Comparison of ENCODE assay signal across 16 cellular contexts in genomic region chr2:187749804-187750431, GRCh38.
A peak's percentile ranks its signal among the peaks of the same experiment; 100 is the strongest.
DNase-seq lines count a peak whose midpoint lies in the region; ATAC-seq and TF ChIP-seq lines count a peak whose summit lies in the region.
"Had no signal": no experiment of that assay in that cellular context is flagged by ENCODE, and none has a peak within 500 bp of the region (broad histone marks: within the 10 kb centered on the region; RNA-seq: fewer than 3 reads in every experiment).

No MANE protein-coding gene starts in this region.

- H3K9me3 ChIP-seq in IMR-90 (ENCODE audit: control insufficient read depth, insufficient read depth, low read length), result no peaks in the 10 kb centered on the region
- H3K9me3 ChIP-seq in CD4-positive, alpha-beta T cell (ENCODE audit: control insufficient read depth, low read length), result no peaks in the 10 kb centered on the region
- H3K9me3 ChIP-seq: A549, BE2C had no signal

- H2AFZ ChIP-seq in IMR-90 (replicated peaks; ENCODE audit: low read length, poor library complexity), result peak overlapping the region; percentile 32

- H3K79me1 ChIP-seq in IMR-90 (ENCODE audit: low read depth in 1 of 2, low read length in 2 of 2), result no peaks in the 10 kb centered on the region

- H3K4me1 Mint-ChIP-seq in chondrocyte (ENCODE audit: low read depth), result no peaks in the 10 kb centered on the region
- no peaks in the 10 kb centered on the region for H3K4me1 Mint-ChIP-seq in stimulated activated memory B cell treated with anti-CD40 and anti-IgM and Interleukin-4, amounts not matched to agents 10 μg/mL and 1 μg/mL and 100 μg/mL, for 72 hours
- H3K4me1 Mint-ChIP-seq in activated T-helper 2 cell treated with anti-CD3 and anti-CD28 coated beads, Interferon-gamma antibody, Interleukin-2, Interleukin-4, amounts not matched to agents 10 μg/mL and 5 μg/mL and 100 μg/mL, durations not matched to agents 14 hours and 24 hours and 36 hours (ENCODE audit: low read depth), result no peaks in the 10 kb centered on the region
- H3K4me1 Mint-ChIP-seq in CD4-positive, alpha-beta T cell (ENCODE audit: low read depth), result no peaks in the 10 kb centered on the region

- in situ Hi-C loops in IMR-90 (cut with MboI; ENCODE audit: low sequenced_read_pairs), result no loop called here

- H2BK120ac ChIP-seq in IMR-90 (ENCODE audit: low read depth, low read length), result no peak overlapping the region

- H3K56ac ChIP-seq in IMR-90 (ENCODE audit: extremely low read depth, insufficient read depth, low read length), result no peak overlapping the region

- H3K9me3 Mint-ChIP-seq in chondrocyte (ENCODE audit: low read depth), result peaks cover 10% of the 10 kb centered on the region
- H3K9me3 Mint-ChIP-seq in stimulated activated memory B cell treated with anti-CD40 and anti-IgM and Interleukin-4, amounts not matched to agents 10 μg/mL and 1 μg/mL and 100 μg/mL, for 72 hours, result peaks cover 10% of the 10 kb centered on the region
- no peaks in the 10 kb centered on the region for H3K9me3 Mint-ChIP-seq in activated T-helper 2 cell treated with anti-CD3 and anti-CD28 coated beads, Interferon-gamma antibody, Interleukin-2, Interleukin-4, amounts not matched to agents 10 μg/mL and 5 μg/mL and 100 μg/mL, durations not matched to agents 14 hours and 24 hours and 36 hours
- H3K9me3 Mint-ChIP-seq in CD4-positive, alpha-beta T cell, result no peaks in the 10 kb centered on the region
- H3K9me3 Mint-ChIP-seq: CD8-positive, alpha-beta T cell; HFFc6 had no signal

- POLR2A ChIA-PET in IMR-90 (lab: Charles Lee; ENCODE audit: unreplicated experiment), result no interaction called here
- POLR2A ChIA-PET in CD4-positive, alpha-beta T cell (lab: Charles Lee), result no interaction called here

- no peaks in the 10 kb centered on the region for H3K9me1 ChIP-seq in IMR-90 (ENCODE audit: insufficient read depth, low read length)

- CTCF ChIA-PET in IMR-90 (lab: Yijun Ruan, JAX), result interaction anchor here (1.1 kb wide), 1 partner anchor 32 kb away, joined by 4 read pairs; no protein-coding TSS in a partner anchor
- CTCF ChIA-PET in CD4-positive, alpha-beta T cell (lab: Charles Lee), result no interaction called here

- peaks cover 6% of the 10 kb centered on the region for H3K27me3 Mint-ChIP-seq in chondrocyte (ENCODE audit: low read depth)
- H3K27me3 Mint-ChIP-seq in stimulated activated memory B cell treated with anti-CD40 and anti-IgM and Interleukin-4, amounts not matched to agents 10 μg/mL and 1 μg/mL and 100 μg/mL, for 72 hours, result no peaks in the 10 kb centered on the region
- no peaks in the 10 kb centered on the region for H3K27me3 Mint-ChIP-seq in activated T-helper 2 cell treated with anti-CD3 and anti-CD28 coated beads, Interferon-gamma antibody, Interleukin-2, Interleukin-4, amounts not matched to agents 10 μg/mL and 5 μg/mL and 100 μg/mL, durations not matched to agents 14 hours and 24 hours and 36 hours (ENCODE audit: low read depth)
- no peaks in the 10 kb centered on the region for H3K27me3 Mint-ChIP-seq in CD4-positive, alpha-beta T cell

- H3K18ac ChIP-seq in IMR-90 (ENCODE audit: low read depth, low read length), result no peak overlapping the region

- TF ChIP-seq RAD21 in IMR-90 (IDR thresholded peaks at IDR 0.05; ENCODE audit: low read length), result no peak

- H3K4me3 ChIP-seq in IMR-90 (ENCODE audit: insufficient read depth, low read depth, low read length), result no peak overlapping the region
- H3K4me3 ChIP-seq: A549 had no signal

- BruUV-seq in IMR-90 (replicated peaks; lab: Mats Ljungman, UMichigan), result no TSS peak

- no peaks in the 10 kb centered on the region for H3K36me3 Mint-ChIP-seq in chondrocyte (ENCODE audit: low read depth)
- no peaks in the 10 kb centered on the region for H3K36me3 Mint-ChIP-seq in stimulated activated memory B cell treated with anti-CD40 and anti-IgM and Interleukin-4, amounts not matched to agents 10 μg/mL and 1 μg/mL and 100 μg/mL, for 72 hours
- no peaks in the 10 kb centered on the region for H3K36me3 Mint-ChIP-seq in activated T-helper 2 cell treated with anti-CD3 and anti-CD28 coated beads, Interferon-gamma antibody, Interleukin-2, Interleukin-4, amounts not matched to agents 10 μg/mL and 5 μg/mL and 100 μg/mL, durations not matched to agents 14 hours and 24 hours and 36 hours (ENCODE audit: low read depth)
- no peaks in the 10 kb centered on the region for H3K36me3 Mint-ChIP-seq in CD4-positive, alpha-beta T cell (ENCODE audit: low read depth)
- H3K36me3 Mint-ChIP-seq: CD8-positive, alpha-beta T cell had no signal

- H3K9ac ChIP-seq in IMR-90 (ENCODE audit: low read depth, low read length), result no peak overlapping the region

- H3K4ac ChIP-seq in IMR-90 (ENCODE audit: low read depth, low read length), result no peak overlapping the region

- H4K91ac ChIP-seq in IMR-90 (ENCODE audit: insufficient read depth, low read depth, low read length), result no peak overlapping the region

- no peak overlapping the region for H3K4me2 ChIP-seq in IMR-90 (ENCODE audit: low read depth, low read length)
- H3K4me2 ChIP-seq: A549 had no signal

- no peak for TF ChIP-seq CTCF in IMR-90 (conservative IDR thresholded peaks at IDR 0.05; ENCODE audit: low read depth, low read length)
- no peak for TF ChIP-seq CTCF in chondrocyte (IDR thresholded peaks at IDR 0.05)
- no peak for TF ChIP-seq CTCF in CD4-positive, alpha-beta T cell (IDR thresholded peaks at IDR 0.05)

- no peaks in the 10 kb centered on the region for H4K20me1 ChIP-seq in IMR-90 (ENCODE audit: insufficient read depth, low read length)

- no peak overlapping the region for H3K27ac ChIP-seq in IMR-90 (ENCODE audit: insufficient read depth, low read length)
- no peak overlapping the region for H3K27ac ChIP-seq in CD4-positive, alpha-beta T cell (ENCODE audit: low read depth, low read length)
- H3K27ac ChIP-seq: A549, C4-2B had no signal

- H3K14ac ChIP-seq in IMR-90 (replicated peaks; ENCODE audit: low read depth, low read length), result no peak overlapping the region

- no peak overlapping the region for H2AK5ac ChIP-seq in IMR-90 (ENCODE audit: low read depth, low read length)

- H4K8ac ChIP-seq in IMR-90 (ENCODE audit: low read depth in 2 of 2, low read length in 2 of 2), result no peak overlapping the region

- DNase-seq in IMR-90 (no peak), chondrocyte (ENCODE audit: low spot score) (peak; percentile 67), UCSD-AML1 (lab: John Stamatoyannopoulos, UW; ENCODE audit: unreplicated experiment) (no peak)
- no peak for DNase-seq in activated T-helper 2 cell treated with anti-CD3 and anti-CD28 coated beads, Interferon-gamma antibody, Interleukin-2, Interleukin-4, amounts not matched to agents 10 μg/mL and 5 μg/mL and 100 μg/mL, durations not matched to agents 14 hours and 24 hours and 36 hours (ENCODE audit: low spot score)
- DNase-seq in CD4-positive, alpha-beta T cell, result no peak
- DNase-seq: BE2C; CD8-positive, alpha-beta T cell; COR-L47; DMS153; DMS79 treated with DMSO at 0.1 percent for 48 hours; EL; HCEC 1CT; HFFc6 had no signal

- H3K36me3 ChIP-seq in IMR-90 (ENCODE audit: control insufficient read depth, insufficient read depth, low read length), result no peaks in the 10 kb centered on the region
- H3K36me3 ChIP-seq: BE2C had no signal

- intact Hi-C loops in IMR-90 (cut with micrococcal nuclease), result no loop called here
- intact Hi-C loops in activated T-helper 2 cell treated with anti-CD3 and anti-CD28 coated beads, Interferon-gamma antibody, Interleukin-2, Interleukin-4, amounts not matched to agents 10 μg/mL and 5 μg/mL and 100 μg/mL, durations not matched to agents 14 hours and 24 hours and 36 hours (cut with micrococcal nuclease), result no loop called here
- intact Hi-C loops in CD4-positive, alpha-beta T cell (cut with DNase I, micrococcal nuclease), result no loop called here

- ATAC-seq in IMR-90 (ENCODE audit: low read depth), result no peak
- ATAC-seq in stimulated activated memory B cell treated with anti-CD40 and anti-IgM and Interleukin-4, amounts not matched to agents 10 μg/mL and 1 μg/mL and 100 μg/mL, for 72 hours, result peak; percentile 22
- ATAC-seq in CD4-positive, alpha-beta T cell (ENCODE audit: poor library complexity), result no peak
- ATAC-seq: CD8-positive, alpha-beta T cell had no signal

- no peak overlapping the region for H2BK15ac ChIP-seq in IMR-90 (ENCODE audit: low read depth, low read length)

- H2BK5ac ChIP-seq in IMR-90 (ENCODE audit: low read depth, low read length, poor library complexity, severe bottlenecking), result no peak overlapping the region

- H3K4me1 ChIP-seq in IMR-90 (ENCODE audit: control insufficient read depth, insufficient read depth, low read length), result no peaks in the 10 kb centered on the region
- H3K4me1 ChIP-seq: A549, BE2C had no signal

- no peak overlapping the region for H3K23ac ChIP-seq in IMR-90 (ENCODE audit: low read depth, low read length)

- no peak overlapping the region for H2BK20ac ChIP-seq in IMR-90 (ENCODE audit: low read depth, low read length)

- H4K5ac ChIP-seq in IMR-90 (ENCODE audit: low read depth, low read length), result no peak overlapping the region

- TF ChIP-seq POLR2A in IMR-90 (IDR thresholded peaks at IDR 0.05; ENCODE audit: low read depth, low read length), result no peak

- no peak overlapping the region for H2AK9ac ChIP-seq in IMR-90 (replicated peaks; ENCODE audit: low read depth, low read length, poor library complexity)

- 73% methylated on average over 6 of the region's 7 CpGs; no CpG with 5 or more reads in 1 of the 2 experiments for WGBS in IMR-90 (ENCODE audit: extremely low coverage in 2 of 2, insufficient read length in 1 of 2), 2 experiments

- dilution Hi-C loops in IMR-90 (cut with HindIII; ENCODE audit: low sequenced_read_pairs, unreplicated experiment), result no loop called here

- no peaks in the 10 kb centered on the region for H3K27me3 ChIP-seq in IMR-90 (ENCODE audit: control insufficient read depth, insufficient read depth, low read length)
- no peaks in the 10 kb centered on the region for H3K27me3 ChIP-seq in CD4-positive, alpha-beta T cell (ENCODE audit: control insufficient read depth, insufficient read depth, low read length)
- H3K27me3 ChIP-seq: BE2C had no signal

- H3K27ac Mint-ChIP-seq in chondrocyte (ENCODE audit: unreplicated experiment), result no peak overlapping the region
- no peak overlapping the region for H3K27ac Mint-ChIP-seq in stimulated activated memory B cell treated with anti-CD40 and anti-IgM and Interleukin-4, amounts not matched to agents 10 μg/mL and 1 μg/mL and 100 μg/mL, for 72 hours
- no peak overlapping the region for H3K27ac Mint-ChIP-seq in activated T-helper 2 cell treated with anti-CD3 and anti-CD28 coated beads, Interferon-gamma antibody, Interleukin-2, Interleukin-4, amounts not matched to agents 10 μg/mL and 5 μg/mL and 100 μg/mL, durations not matched to agents 14 hours and 24 hours and 36 hours
- H3K27ac Mint-ChIP-seq in CD4-positive, alpha-beta T cell, result no peak overlapping the region
- H3K27ac Mint-ChIP-seq: CD8-positive, alpha-beta T cell; HFFc6 had no signal

- no peak overlapping the region for H3K4me3 Mint-ChIP-seq in chondrocyte (ENCODE audit: unreplicated experiment)
- H3K4me3 Mint-ChIP-seq in stimulated activated memory B cell treated with anti-CD40 and anti-IgM and Interleukin-4, amounts not matched to agents 10 μg/mL and 1 μg/mL and 100 μg/mL, for 72 hours, result no peak overlapping the region
- no peak overlapping the region for H3K4me3 Mint-ChIP-seq in activated T-helper 2 cell treated with anti-CD3 and anti-CD28 coated beads, Interferon-gamma antibody, Interleukin-2, Interleukin-4, amounts not matched to agents 10 μg/mL and 5 μg/mL and 100 μg/mL, durations not matched to agents 14 hours and 24 hours and 36 hours (ENCODE audit: low read depth)
- no peak overlapping the region for H3K4me3 Mint-ChIP-seq in CD4-positive, alpha-beta T cell
- H3K4me3 Mint-ChIP-seq: CD8-positive, alpha-beta T cell; HFFc6 had no signal
